8 cellular contexts compared by ENCODE assay signal in genomic region chr12:109098142-109098652, GRCh38. TPM values are rescaled to one million over a fixed set of nuclear protein-coding genes. Genes with fewer than 3 reads are reported as not detected.
A peak's percentile ranks its signal among the peaks of the same experiment; 100 is the strongest.
DNase-seq lines count a peak whose midpoint lies in the region; ATAC-seq and TF ChIP-seq lines count a peak whose summit lies in the region.

No MANE protein-coding gene starts in this region.

- H3K4me3 ChIP-seq in HUES6 (ENCODE audit: low read depth, low read length) (peak overlapping the region; percentile 76), iPS DF 6.9 (ENCODE audit: low read length) (peak overlapping the region; percentile 79), skeletal muscle satellite cell (ENCODE audit: low read length) (peak overlapping the region; percentile 95)

- WGBS in iPS DF 6.9 (ENCODE audit: insufficient coverage, insufficient read length), result no CpG with 5 or more reads among the region's 38 CpGs

- peaks cover under 1% of the 10 kb centered on the region for H3K4me1 ChIP-seq in HUES6 (ENCODE audit: control insufficient read depth, insufficient read depth, low read length)
- peaks cover 1% of the 10 kb centered on the region; the same call in 1 of the 2 replicates for H3K4me1 ChIP-seq in iPS DF 6.9 (ENCODE audit: control insufficient read depth, insufficient read depth, low read length)
- H3K4me1 ChIP-seq in skeletal muscle satellite cell (ENCODE audit: control insufficient read depth, insufficient read depth, low read length), result peaks cover 7% of the 10 kb centered on the region

- no peaks in the 10 kb centered on the region for H3K27me3 ChIP-seq in HUES6 (ENCODE audit: control insufficient read depth, insufficient read depth, low read length)
- H3K27me3 ChIP-seq in iPS DF 6.9 (ENCODE audit: control insufficient read depth, insufficient read depth, low read length), result no peaks in the 10 kb centered on the region
- H3K27me3 ChIP-seq in skeletal muscle satellite cell (ENCODE audit: control insufficient read depth, insufficient read depth, low read length), result no peaks in the 10 kb centered on the region

- peak overlapping the region; percentile 63; the same call in 1 of the 2 replicates for H3K27ac ChIP-seq in HUES6 (ENCODE audit: low read depth, low read length)
- peak overlapping the region; percentile 75 for H3K27ac ChIP-seq in angular gyrus (ENCODE audit: low read depth, low read length)
- H3K27ac ChIP-seq in iPS DF 6.9 (ENCODE audit: low read length), result no peak overlapping the region

- peak overlapping the region; percentile 97 for H3K4me2 ChIP-seq in skeletal muscle satellite cell (ENCODE audit: low read length)

- POLR2A ChIA-PET in HEK293T (lab: Yijun Ruan, JAX), result no interaction called here

- H3K9me3 ChIP-seq in HUES6 (ENCODE audit: control insufficient read depth, insufficient read depth, low read depth, low read length), result no peaks in the 10 kb centered on the region
- H3K9me3 ChIP-seq in iPS DF 6.9 (ENCODE audit: control insufficient read depth, insufficient read depth, low read length), result no peaks in the 10 kb centered on the region
- no peaks in the 10 kb centered on the region for H3K9me3 ChIP-seq in skeletal muscle satellite cell (replicated peaks; ENCODE audit: low read length)

- peaks cover 46% of the 10 kb centered on the region for H3K36me3 ChIP-seq in HUES6 (ENCODE audit: control insufficient read depth, insufficient read depth, low read length)
- H3K36me3 ChIP-seq in iPS DF 6.9 (ENCODE audit: control insufficient read depth, insufficient read depth, low read length), result peaks cover 12% of the 10 kb centered on the region
- H3K36me3 ChIP-seq in skeletal muscle satellite cell (ENCODE audit: insufficient read depth, low read length), result peaks cover 20% of the 10 kb centered on the region

- CTCF ChIA-PET in HEK293T (lab: Yijun Ruan, JAX), result interaction anchor here (1.2 kb wide), 1 partner anchor 13 kb away, joined by 5 read pairs; no protein-coding TSS in a partner anchor

- peak; percentile 20 for ATAC-seq in GM21526 (IDR thresholded peaks at IDR 0.05; ENCODE audit: low FRiP score, unreplicated experiment)

- H3K9ac ChIP-seq in HUES6 (ENCODE audit: low read length), result peak overlapping the region; percentile 88
- H3K9ac ChIP-seq in skeletal muscle satellite cell (ENCODE audit: low read depth, low read length), result peak overlapping the region; percentile 87

- peak; percentile 58 for DNase-seq in EL
- no peak for DNase-seq in iPS DF 6.9 (ENCODE audit: low read depth, low spot score)
- no peak for DNase-seq in NCI-H69 (lab: John Stamatoyannopoulos, UW)
- no peak for DNase-seq in HEK293T (ENCODE audit: extremely low spot score)

TF ChIP-seq in HEK293T, 16 proteins besides CTCF, POLR2A, EP300 and RAD21:
- TF ChIP-seq PKNOX1 (IDR thresholded peaks at IDR 0.05) (no peak), FOXK2 (IDR thresholded peaks at IDR 0.05) (no peak), TARDBP (IDR thresholded peaks at IDR 0.05) (no peak), SUZ12 (IDR thresholded peaks at IDR 0.05) (no peak), HDGF (IDR thresholded peaks at IDR 0.05; ENCODE audit: borderline replicate concordance) (no peak)

RNA-seq across cellular contexts. Expression of gene UNG, which starts 0.8 kb away (rescaled TPM):
- 17.3 and 23.3 TPM in 2 replicates for total RNA-seq in skeletal muscle satellite cell (2012; rRNA removed)

RNA-seq across cellular contexts. Expression of gene ALKBH2, which starts 4.9 kb away (rescaled TPM):
- 25.6 and 28.4 TPM in 2 replicates for total RNA-seq in skeletal muscle satellite cell (2012; rRNA removed)

RNA-seq across cellular contexts. Expression of gene ACACB, which starts 18.2 kb away (rescaled TPM):
- total RNA-seq in skeletal muscle satellite cell (2012; rRNA removed), result 1.5 and 2.8 TPM in 2 replicates

RNA-seq across cellular contexts. Expression of gene USP30, which starts 45.8 kb away (rescaled TPM):
- total RNA-seq in skeletal muscle satellite cell (2012; rRNA removed), result 3.8 and 5.7 TPM in 2 replicates
